In genomic region chr12:50004696-50005095, GRCh38 we compare ENCODE assay signal across 24 cellular contexts. TPM values are rescaled to one million over a fixed set of nuclear protein-coding genes. Genes with fewer than 3 reads are reported as not detected.
"Had no signal": no experiment of that assay in that cellular context is flagged by ENCODE, and none has a peak within 500 bp of the region (broad histone marks: within the 10 kb centered on the region; RNA-seq: fewer than 3 reads in every experiment).

No MANE protein-coding gene starts in this region.

- H3K27ac ChIP-seq: coronary artery, foreskin keratinocyte, ovary had no signal

- H3K4me1 ChIP-seq: foreskin keratinocyte had no signal

- DNase-seq: activated CD4-positive, alpha-beta memory T cell treated with anti-CD3 and anti-CD28 coated beads, Interleukin-2, amount 10 ng/mL, durations not matched to agents 7 days and 5 days; activated CD4-positive, alpha-beta T cell treated with anti-CD3 and anti-CD28 coated beads for 48 hours; activated CD4-positive, CD25-positive, alpha-beta regulatory T cell; activated CD8-positive, alpha-beta memory T cell treated with anti-CD3 and anti-CD28 coated beads, Interleukin-2, amount 10 ng/mL, durations not matched to agents 7 days and 5 days; activated naive CD4-positive, alpha-beta T cell treated with Interleukin-2 at 50 U/mL for 16 hours; aorta; effector CD4-positive, alpha-beta T cell; esophagus squamous epithelium; foreskin keratinocyte; left ventricle myocardium superior; mucosa of descending colon; naive thymus-derived CD8-positive, alpha-beta T cell; ovary; stimulated activated CD4-positive, alpha-beta T cell treated with anti-CD3 and anti-CD28 coated beads, Interleukin-4, amount 100 ng/mL, for 24 hours; T-cell; T1000; thyroid gland had no signal

- H3K4me3 ChIP-seq: coronary artery, esophagus squamous epithelium, mucosa of descending colon, ovary, thyroid gland had no signal

- H3K9me3 ChIP-seq: esophagus squamous epithelium, mucosa of descending colon, ovary, thyroid gland had no signal

- ATAC-seq: activated CD8-positive, alpha-beta memory T cell treated with anti-CD3 and anti-CD28 coated beads, Interleukin-2, amount 10 ng/mL, durations not matched to agents 7 days and 5 days; foreskin keratinocyte; left ventricle myocardium superior; mucosa of descending colon; naive thymus-derived CD8-positive, alpha-beta T cell; sciatic nerve; stimulated activated effector memory CD8-positive, alpha-beta T cell treated with anti-CD3 and anti-CD28 coated beads, Interleukin-12 subunit alpha, Interleukin-12 subunit beta, amount 100 ng/mL, for 72 hours; T-cell had no signal

- H3K36me3 ChIP-seq: ovary, thyroid gland had no signal

- H3K27me3 ChIP-seq: esophagus squamous epithelium, foreskin keratinocyte, ovary, thyroid gland had no signal

RNA-seq across cellular contexts. Expression of gene AQP6, which starts 31.9 kb away (rescaled TPM):
- total RNA-seq: activated CD4-positive, alpha-beta memory T cell treated with anti-CD3 and anti-CD28 coated beads, Interleukin-2, amount 10 ng/mL, durations not matched to agents 7 days and 5 days; activated CD8-positive, alpha-beta memory T cell treated with anti-CD3 and anti-CD28 coated beads, Interleukin-2, amount 10 ng/mL, durations not matched to agents 7 days and 5 days; activated T-helper 2 cell treated with anti-CD3 and anti-CD28 coated beads, Interferon-gamma antibody, Interleukin-2, Interleukin-4, amounts not matched to agents 10 μg/mL and 5 μg/mL and 100 μg/mL, durations not matched to agents 14 hours and 24 hours and 36 hours; endothelial cell of umbilical vein; esophagus squamous epithelium; kidney epithelial cell; left ventricle myocardium superior; naive thymus-derived CD8-positive, alpha-beta T cell; pulmonary artery endothelial cell; T-cell; thyroid gland had no signal

RNA-seq across cellular contexts. Expression of gene AQP5, which starts 43.0 kb away (rescaled TPM):
- total RNA-seq: activated CD4-positive, alpha-beta memory T cell treated with anti-CD3 and anti-CD28 coated beads, Interleukin-2, amount 10 ng/mL, durations not matched to agents 7 days and 5 days; activated CD8-positive, alpha-beta memory T cell treated with anti-CD3 and anti-CD28 coated beads, Interleukin-2, amount 10 ng/mL, durations not matched to agents 7 days and 5 days; activated T-helper 2 cell treated with anti-CD3 and anti-CD28 coated beads, Interferon-gamma antibody, Interleukin-2, Interleukin-4, amounts not matched to agents 10 μg/mL and 5 μg/mL and 100 μg/mL, durations not matched to agents 14 hours and 24 hours and 36 hours; foreskin keratinocyte; kidney epithelial cell; mucosa of descending colon; naive thymus-derived CD8-positive, alpha-beta T cell; T-cell had no signal

RNA-seq across cellular contexts. Expression of gene AQP2, which starts 54.2 kb away (rescaled TPM):
- total RNA-seq: activated CD4-positive, alpha-beta memory T cell treated with anti-CD3 and anti-CD28 coated beads, Interleukin-2, amount 10 ng/mL, durations not matched to agents 7 days and 5 days; activated CD8-positive, alpha-beta memory T cell treated with anti-CD3 and anti-CD28 coated beads, Interleukin-2, amount 10 ng/mL, durations not matched to agents 7 days and 5 days; activated T-helper 2 cell treated with anti-CD3 and anti-CD28 coated beads, Interferon-gamma antibody, Interleukin-2, Interleukin-4, amounts not matched to agents 10 μg/mL and 5 μg/mL and 100 μg/mL, durations not matched to agents 14 hours and 24 hours and 36 hours; endothelial cell of umbilical vein; esophagus squamous epithelium; foreskin keratinocyte; kidney epithelial cell; left ventricle myocardium superior; mucosa of descending colon; naive thymus-derived CD8-positive, alpha-beta T cell; pulmonary artery endothelial cell; sciatic nerve; T-cell had no signal
